15 cellular contexts compared by ENCODE assay signal in the genomic region with DNA sequence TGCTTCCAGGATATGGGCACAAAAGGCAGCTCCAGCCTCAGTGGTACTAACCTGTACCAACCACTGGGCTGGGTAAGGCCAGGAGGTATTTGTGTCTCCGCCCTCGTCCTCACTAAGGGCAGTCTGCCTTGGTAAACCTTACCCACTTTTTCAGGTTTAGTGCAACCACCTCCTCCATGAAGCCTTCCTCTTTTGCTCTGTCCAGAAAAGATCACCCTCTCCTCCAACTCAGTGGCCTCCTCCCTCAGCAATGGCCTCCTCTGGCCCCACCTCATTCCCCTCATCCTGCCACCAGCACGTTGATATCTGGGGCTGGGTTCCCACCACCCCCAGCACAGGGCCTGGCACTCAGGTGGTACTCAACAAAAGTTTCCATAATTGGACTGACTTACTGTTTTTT.
DNase-seq lines count a peak whose midpoint lies in the region; ATAC-seq, FAIRE-seq and TF ChIP-seq lines count a peak whose summit lies in the region.
"Had no signal": no experiment of that assay in that cellular context is flagged by ENCODE, and none has a peak within 500 bp of the region (broad histone marks: within the 10 kb centered on the region; RNA-seq: fewer than 3 reads in every experiment).

No MANE protein-coding gene starts in this region.

- no peak overlapping the region for H3K27ac ChIP-seq in K562 (ENCODE audit: extremely low read depth, low read depth, low read length)
- no peak overlapping the region for H3K27ac ChIP-seq in neuronal stem cell (replicated peaks; ENCODE audit: low read length)
- no peak overlapping the region for H3K27ac ChIP-seq in suprapubic skin
- H3K27ac ChIP-seq: 22Rv1, GM23248, HL-60 had no signal

- no peak overlapping the region for H2BK120ac ChIP-seq in neuronal stem cell (ENCODE audit: low read depth, low read length)

- 0% methylated on average over 3 of the region's 3 CpGs for WGBS in K562 (ENCODE audit: insufficient coverage, low coverage, missing lambda C conversion rate)
- WGBS in neuronal stem cell (ENCODE audit: extremely low coverage in 2 of 2, insufficient read length in 2 of 2, insufficient replicate concordance in 1 of 2), 2 donors, result no CpG with 5 or more reads among the region's 3 CpGs
- 65% methylated on average over 3 of the region's 3 CpGs for WGBS in suprapubic skin

- H3K14ac ChIP-seq in neuronal stem cell (ENCODE audit: low read length), result no peak overlapping the region

- H3K9me3 ChIP-seq in K562 (replicated peaks; ENCODE audit: control insufficient read depth, insufficient read depth, low read depth, low read length) (no peaks in the 10 kb centered on the region), neuronal stem cell (replicated peaks in 1 of 2; ENCODE audit: control insufficient read depth in 2 of 2, insufficient read depth in 1 of 2, low read depth in 1 of 2, low read length in 2 of 2) (no peaks in the 10 kb centered on the region), suprapubic skin (no peaks in the 10 kb centered on the region)

- peaks cover 4 to 40% of the 10 kb centered on the region in 2 experiments; a peak in 4 of 5 replicates for H3K27me3 ChIP-seq in K562 (ENCODE audit: control insufficient read depth in 2 of 2, insufficient read depth in 2 of 2, low read length in 2 of 2)
- H3K27me3 ChIP-seq in neuronal stem cell (ENCODE audit: control insufficient read depth in 3 of 3, insufficient read depth in 3 of 3, low read depth in 1 of 3, low read length in 3 of 3), result no peaks in the 10 kb centered on the region
- H3K27me3 ChIP-seq in suprapubic skin, result peaks cover 32% of the 10 kb centered on the region

- no peak for TF ChIP-seq POLR2A in K562 (conservative IDR thresholded peaks at IDR 0.05)
- no peak for TF ChIP-seq POLR2A in suprapubic skin (IDR thresholded peaks at IDR 0.05)
- no peak for TF ChIP-seq POLR2A in GM18505 (IDR thresholded peaks at IDR 0.05; ENCODE audit: borderline replicate concordance, extremely low read depth, insufficient read depth, insufficient read length)

- TF ChIP-seq EP300 in K562 (IDR thresholded peaks at IDR 0.05; ENCODE audit: low read length) (no peak), suprapubic skin (IDR thresholded peaks at IDR 0.05) (no peak)

- no peak overlapping the region for H3K18ac ChIP-seq in neuronal stem cell (ENCODE audit: low read length)

- POLR2A ChIA-PET in K562 (lab: Yijun Ruan, JAX), result no interaction called here

- no peaks in the 10 kb centered on the region for H3K79me1 ChIP-seq in neuronal stem cell (ENCODE audit: low read depth, low read length)

- H3K9ac ChIP-seq in K562 (ENCODE audit: insufficient read depth in 1 of 2, low read depth in 2 of 2, low read length in 2 of 2) (no peak overlapping the region), neuronal stem cell (ENCODE audit: low read depth, low read length, poor library complexity) (no peak overlapping the region)
- H3K9ac ChIP-seq: GM23248 had no signal

- FAIRE-seq in K562 (lab: Jason Lieb, UNC), result no peak
- FAIRE-seq: H54 had no signal

- H3K4me1 ChIP-seq in K562 (replicated peaks in 1 of 2; ENCODE audit: control insufficient read depth in 2 of 2, insufficient read depth in 2 of 2, low read length in 2 of 2) (no peaks in the 10 kb centered on the region), neuronal stem cell (ENCODE audit: control insufficient read depth in 2 of 2, insufficient read depth in 1 of 2, low read depth in 1 of 2, low read length in 2 of 2) (peaks cover 0 to 4% of the 10 kb centered on the region in 2 donors), suprapubic skin (no peaks in the 10 kb centered on the region)

- H2AK5ac ChIP-seq in neuronal stem cell (ENCODE audit: low read depth, low read length), result no peak overlapping the region

- in situ Hi-C loops in K562 (cut with MboI), result no loop called here

- BruUV-seq in K562 (replicated peaks; lab: Mats Ljungman, UMichigan), result no TSS peak

- H4K20me1 ChIP-seq in K562 (replicated peaks; ENCODE audit: control insufficient read depth, insufficient read depth, low read length), result peaks cover 20% of the 10 kb centered on the region; the same call in 1 of the 2 replicates

- H4K8ac ChIP-seq in neuronal stem cell (ENCODE audit: low read depth, low read length), result no peak overlapping the region

- H3K79me2 ChIP-seq in K562 (ENCODE audit: control insufficient read depth, insufficient read depth, low read length), result no peaks in the 10 kb centered on the region

- H2AFZ ChIP-seq in K562 (ENCODE audit: low read depth, low read length), result no peak overlapping the region
- no peak overlapping the region for H2AFZ ChIP-seq in neuronal stem cell (ENCODE audit: low read length)
- H2AFZ ChIP-seq: GM23248 had no signal

- H3K4me3 ChIP-seq in K562, result no peak overlapping the region
- H3K4me3 ChIP-seq in neuronal stem cell (ENCODE audit: low read length in 2 of 2), result no peak overlapping the region
- no peak overlapping the region for H3K4me3 ChIP-seq in suprapubic skin
- H3K4me3 ChIP-seq: GM23248 had no signal

- DNase-seq in activated effector memory CD4-positive, alpha-beta T cell treated with anti-CD3 and anti-CD28 coated beads, Interleukin-2, amount 50 U/mL, for 16 hours, result peak; percentile 16
- no peak for DNase-seq in activated effector memory CD4-positive, alpha-beta T cell treated with Interleukin-2 at 50 U/mL for 16 hours
- DNase-seq in K562 (ENCODE audit: extremely low read depth in 1 of 4, low spot score in 3 of 4) (no peak), neuronal stem cell (ENCODE audit: low spot score) (no peak), suprapubic skin (ENCODE audit: low spot score in 2 of 2) (peak; percentile 18 to 72), NCI-H2227 (lab: John Stamatoyannopoulos, UW; ENCODE audit: unreplicated experiment) (no peak)
- no peak for DNase-seq in activated CD4-positive, alpha-beta T cell treated with anti-CD3 and anti-CD28 coated beads, Interleukin-2, amount 50 U/mL, for 4 hours
- DNase-seq: CD8-positive, alpha-beta T cell; DMS53; GF-D8; GM23248 had no signal

- H2BK5ac ChIP-seq in neuronal stem cell (ENCODE audit: low read length), result no peak overlapping the region

- H4K91ac ChIP-seq in neuronal stem cell (ENCODE audit: low read depth, low read length, poor library complexity), result no peak overlapping the region

- no peak overlapping the region for H3K4ac ChIP-seq in neuronal stem cell (ENCODE audit: low read length)

- H3K23ac ChIP-seq in neuronal stem cell (ENCODE audit: low read depth, low read length, poor library complexity), result peak overlapping the region; percentile 26

- intact Hi-C loops in K562 (cut with micrococcal nuclease), result no loop called here

- H3K36me3 ChIP-seq in K562 (ENCODE audit: control insufficient read depth, insufficient read depth, low read length) (no peaks in the 10 kb centered on the region), neuronal stem cell (replicated peaks in 1 of 2; ENCODE audit: control insufficient read depth in 2 of 2, insufficient read depth in 2 of 2, low read length in 2 of 2) (no peaks in the 10 kb centered on the region), suprapubic skin (no peaks in the 10 kb centered on the region)

- H3K9me1 ChIP-seq in K562 (ENCODE audit: control insufficient read depth, insufficient read depth, low read length), result peaks cover 5% of the 10 kb centered on the region

- no peak overlapping the region for H2BK15ac ChIP-seq in neuronal stem cell (ENCODE audit: low read length)

- no peak for TF ChIP-seq RAD21 in K562 (CRISPR knock-in tag; conservative IDR thresholded peaks at IDR 0.05 in 1 of 2, IDR thresholded peaks at IDR 0.05 in 1 of 2)

- no peak overlapping the region for H2BK12ac ChIP-seq in neuronal stem cell (ENCODE audit: low read length)

- ATAC-seq in K562, result no peak
- no peak for ATAC-seq in GM18505 (IDR thresholded peaks at IDR 0.05; ENCODE audit: unreplicated experiment)
- ATAC-seq: CD8-positive, alpha-beta T cell had no signal

- H3K4me2 ChIP-seq in K562 (ENCODE audit: insufficient read depth, low read length) (no peak overlapping the region), neuronal stem cell (ENCODE audit: insufficient read depth, low read length, poor library complexity, severe bottlenecking) (no peak overlapping the region)

- CTCF ChIA-PET in K562 (lab: Yijun Ruan, JAX; ENCODE audit: low intra/inter-chr PET ratio), result no interaction called here

- TF ChIP-seq CTCF in K562 (IDR thresholded peaks at IDR 0.05 in 2 of 3, conservative IDR thresholded peaks at IDR 0.05 in 1 of 3; ENCODE audit: insufficient read depth in 2 of 3, low read depth in 1 of 3, low read length in 3 of 3), result no peak
- TF ChIP-seq CTCF in suprapubic skin (IDR thresholded peaks at IDR 0.05), result no peak

TF ChIP-seq in K562, 482 proteins besides CTCF, POLR2A, EP300 and RAD21:
- TF ChIP-seq ZFP36 (IDR thresholded peaks at IDR 0.05; ENCODE audit: low read depth, low read length, partially characterized antibody), result peak; percentile 57
- TF ChIP-seq, protein P1, sequence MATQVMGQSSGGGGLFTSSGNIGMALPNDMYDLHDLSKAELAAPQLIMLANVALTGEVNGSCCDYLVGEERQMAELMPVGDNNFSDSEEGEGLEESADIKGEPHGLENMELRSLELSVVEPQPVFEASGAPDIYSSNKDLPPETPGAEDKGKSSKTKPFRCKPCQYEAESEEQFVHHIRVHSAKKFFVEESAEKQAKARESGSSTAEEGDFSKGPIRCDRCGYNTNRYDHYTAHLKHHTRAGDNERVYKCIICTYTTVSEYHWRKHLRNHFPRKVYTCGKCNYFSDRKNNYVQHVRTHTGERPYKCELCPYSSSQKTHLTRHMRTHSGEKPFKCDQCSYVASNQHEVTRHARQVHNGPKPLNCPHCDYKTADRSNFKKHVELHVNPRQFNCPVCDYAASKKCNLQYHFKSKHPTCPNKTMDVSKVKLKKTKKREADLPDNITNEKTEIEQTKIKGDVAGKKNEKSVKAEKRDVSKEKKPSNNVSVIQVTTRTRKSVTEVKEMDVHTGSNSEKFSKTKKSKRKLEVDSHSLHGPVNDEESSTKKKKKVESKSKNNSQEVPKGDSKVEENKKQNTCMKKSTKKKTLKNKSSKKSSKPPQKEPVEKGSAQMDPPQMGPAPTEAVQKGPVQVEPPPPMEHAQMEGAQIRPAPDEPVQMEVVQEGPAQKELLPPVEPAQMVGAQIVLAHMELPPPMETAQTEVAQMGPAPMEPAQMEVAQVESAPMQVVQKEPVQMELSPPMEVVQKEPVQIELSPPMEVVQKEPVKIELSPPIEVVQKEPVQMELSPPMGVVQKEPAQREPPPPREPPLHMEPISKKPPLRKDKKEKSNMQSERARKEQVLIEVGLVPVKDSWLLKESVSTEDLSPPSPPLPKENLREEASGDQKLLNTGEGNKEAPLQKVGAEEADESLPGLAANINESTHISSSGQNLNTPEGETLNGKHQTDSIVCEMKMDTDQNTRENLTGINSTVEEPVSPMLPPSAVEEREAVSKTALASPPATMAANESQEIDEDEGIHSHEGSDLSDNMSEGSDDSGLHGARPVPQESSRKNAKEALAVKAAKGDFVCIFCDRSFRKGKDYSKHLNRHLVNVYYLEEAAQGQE (CRISPR knock-in tag; IDR thresholded peaks at IDR 0.05; ENCODE audit: low read depth), result no peak

Comparison
In these comparisons a context has a peak if more than half of its experiments do, and no peak if none do; other contexts are left out.
1. DNase-seq: peak in activated effector memory CD4-positive, alpha-beta T cell treated with anti-CD3 and anti-CD28 coated beads, Interleukin-2, amount 50 U/mL, for 16 hours (single experiment) and suprapubic skin (2 of 2); none in activated effector memory CD4-positive, alpha-beta T cell treated with Interleukin-2 at 50 U/mL for 16 hours (single experiment), K562 (0 of 4), neuronal stem cell (single experiment), NCI-H2227 (single experiment) and activated CD4-positive, alpha-beta T cell treated with anti-CD3 and anti-CD28 coated beads, Interleukin-2, amount 50 U/mL, for 4 hours (0 of 2).